8 cellular contexts compared by ENCODE assay signal in the genomic region with DNA sequence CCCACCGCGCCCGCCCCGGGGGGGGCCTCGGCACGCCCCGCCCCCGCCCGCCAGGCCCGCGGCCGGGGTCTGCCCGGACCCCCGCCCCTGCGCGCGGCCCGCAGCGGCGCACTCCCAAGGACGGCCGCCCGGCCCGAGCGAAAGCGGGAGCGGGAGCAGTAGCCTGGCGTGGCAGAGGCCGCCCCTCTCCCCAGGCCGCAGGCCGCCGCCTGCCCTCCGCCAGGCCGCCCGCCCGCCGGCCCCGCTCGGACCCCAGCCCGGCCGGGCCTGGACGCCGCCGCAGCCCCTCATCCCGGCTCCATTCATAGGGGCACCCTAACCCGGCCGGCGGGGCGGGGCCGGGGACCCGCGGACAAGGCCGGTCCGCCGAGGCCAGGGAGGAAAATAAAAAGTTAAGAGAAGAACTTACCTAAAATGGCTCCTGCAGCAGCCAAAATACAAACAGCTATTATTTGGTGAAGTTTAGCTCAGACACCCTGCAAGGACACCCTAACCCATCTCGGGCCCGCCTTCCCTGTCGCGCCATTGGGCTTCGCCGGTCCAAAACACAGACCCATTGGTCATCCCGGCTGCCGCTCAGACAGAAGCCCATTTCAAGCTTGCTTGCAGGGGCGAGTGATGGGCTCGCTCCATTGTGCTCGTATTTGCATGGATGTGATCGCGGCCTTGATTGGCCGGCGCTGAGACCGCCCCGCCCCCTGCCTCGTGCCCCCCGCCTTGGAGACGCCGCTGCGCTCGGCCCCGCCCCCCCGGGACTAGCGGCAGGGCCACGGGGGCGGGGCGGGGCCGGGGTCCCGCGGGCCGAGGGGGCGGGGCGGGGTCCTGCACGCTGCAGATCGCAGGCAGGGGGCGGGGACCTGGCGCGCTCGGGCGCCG.
DNase-seq lines count a peak whose midpoint lies in the region; ATAC-seq, FAIRE-seq and TF ChIP-seq lines count a peak whose summit lies in the region.

CHD6 (minus strand) TSS at position 447 of the 876 bp plus-strand sequence. CDS start 67,040 bp downstream, outside the sequence.

- TF ChIP-seq POLR2A in H54 (IDR thresholded peaks at IDR 0.05; ENCODE audit: low read depth, low read length) (no peak), Raji (IDR thresholded peaks at IDR 0.05; ENCODE audit: insufficient read depth, low read depth, low read length) (0 out of 2 replicates have a peak, but pooled peaks have one; percentile 29)

- no peaks in the 10 kb centered on the region for H3K27me3 ChIP-seq in Loucy (ENCODE audit: insufficient read depth, low read length, poor library complexity, severe bottlenecking)

- H3K4me3 ChIP-seq in Loucy (ENCODE audit: low read length, poor library complexity, severe bottlenecking): peak within 1 kb of the TSS; percentile 93

- no peaks in the 10 kb centered on the region for H3K36me3 ChIP-seq in Loucy (ENCODE audit: insufficient read depth, low read length)

- H3K36me3 Mint-ChIP-seq in nephron progenitor cell (ENCODE audit: low read depth): no peaks in the 10 kb centered on the region

- peak within 1 kb of the TSS; percentile 90 for H3K27ac Mint-ChIP-seq in nephron progenitor cell
- peak within 1 kb of the TSS; percentile 95 to 99 for H3K27ac Mint-ChIP-seq in stimulated activated naive CD8-positive, alpha-beta T cell treated with anti-CD3 and anti-CD28 coated beads, Interleukin-15, amount 100 ng/mL, for 72 hours

- peak within 1 kb of the TSS; percentile 96 for H3K4me2 ChIP-seq in Loucy (ENCODE audit: low read depth, low read length, poor library complexity, severe bottlenecking)

- no peaks in the 10 kb centered on the region for H3K9me3 ChIP-seq in Loucy (ENCODE audit: insufficient read depth, low read depth, low read length)

- peak; percentile 99 for DNase-seq in EH (ENCODE audit: low read depth)
- peak; percentile 99 for DNase-seq in H54 (ENCODE audit: insufficient read length, low spot score)
- DNase-seq in activated T-helper 9 cell treated with anti-CD3 and anti-CD28 coated beads, Interleukin-2, amount 50 U/mL, for 16 hours (ENCODE audit: low read depth): peak; percentile 98
- DNase-seq in fibroblast of the conjunctiva (ENCODE audit: low read depth): peak; percentile 99
- DNase-seq in nephron progenitor cell: peak; percentile 99
- peak; percentile 99 to 100 for DNase-seq in stimulated activated naive CD8-positive, alpha-beta T cell treated with anti-CD3 and anti-CD28 coated beads, Interleukin-15, amount 100 ng/mL, for 72 hours

- peaks cover 43% of the 10 kb centered on the region for H3K4me1 ChIP-seq in Loucy (ENCODE audit: insufficient read depth, low read length, poor library complexity, severe bottlenecking)

- no peaks in the 10 kb centered on the region for H3K9me3 Mint-ChIP-seq in nephron progenitor cell
- no peaks in the 10 kb centered on the region for H3K9me3 Mint-ChIP-seq in stimulated activated naive CD8-positive, alpha-beta T cell treated with anti-CD3 and anti-CD28 coated beads, Interleukin-15, amount 100 ng/mL, for 72 hours

- peak within 1 kb of the TSS; percentile 79 for H3K9ac ChIP-seq in Loucy (ENCODE audit: low read depth, low read length, poor library complexity, severe bottlenecking)

- no peaks in the 10 kb centered on the region for H3K9me2 ChIP-seq in Loucy (replicated peaks; ENCODE audit: low read depth, low read length)

- H4K20me1 ChIP-seq in Loucy (ENCODE audit: insufficient read depth, low read length, poor library complexity, severe bottlenecking): peaks cover 42% of the 10 kb centered on the region

- H3K4me1 Mint-ChIP-seq in nephron progenitor cell: peaks cover 50% of the 10 kb centered on the region
- peaks cover 48% of the 10 kb centered on the region for H3K4me1 Mint-ChIP-seq in stimulated activated naive CD8-positive, alpha-beta T cell treated with anti-CD3 and anti-CD28 coated beads, Interleukin-15, amount 100 ng/mL, for 72 hours

- H3F3A ChIP-seq in Loucy (ENCODE audit: low read depth): no peaks in the 10 kb centered on the region

- peak within 1 kb of the TSS; percentile 93 for H3K4me3 Mint-ChIP-seq in nephron progenitor cell
- H3K4me3 Mint-ChIP-seq in stimulated activated naive CD8-positive, alpha-beta T cell treated with anti-CD3 and anti-CD28 coated beads, Interleukin-15, amount 100 ng/mL, for 72 hours: peak within 1 kb of the TSS; percentile 95

- peak; percentile 97 for ATAC-seq in stimulated activated naive CD8-positive, alpha-beta T cell treated with anti-CD3 and anti-CD28 coated beads, Interleukin-15, amount 100 ng/mL, for 72 hours

- H3K27me3 Mint-ChIP-seq in nephron progenitor cell (ENCODE audit: low read depth, poor library complexity): peaks cover 24% of the 10 kb centered on the region
- H3K27me3 Mint-ChIP-seq in stimulated activated naive CD8-positive, alpha-beta T cell treated with anti-CD3 and anti-CD28 coated beads, Interleukin-15, amount 100 ng/mL, for 72 hours: no peaks in the 10 kb centered on the region

- FAIRE-seq in H54 (lab: Jason Lieb, UNC): peak; percentile 88

- H3K79me2 ChIP-seq in Loucy (ENCODE audit: insufficient read depth, low read length): peaks cover 45% of the 10 kb centered on the region

- TF ChIP-seq CTCF in Loucy (conservative IDR thresholded peaks at IDR 0.05; ENCODE audit: low read length): no peak
- TF ChIP-seq CTCF in nephron progenitor cell (IDR thresholded peaks at IDR 0.05): no peak

- H2AFZ ChIP-seq in Loucy (ENCODE audit: low read length): peak within 1 kb of the TSS; percentile 88

Comparison
In these comparisons a context has a peak if more than half of its experiments do, and no peak if none do; other contexts are left out.
1. Peak in every context shown above with its lines: DNase-seq, ATAC-seq and H3K4me3 ChIP-seq.